Comparison of ENCODE assay signal across 10 cellular contexts in the genomic region with DNA sequence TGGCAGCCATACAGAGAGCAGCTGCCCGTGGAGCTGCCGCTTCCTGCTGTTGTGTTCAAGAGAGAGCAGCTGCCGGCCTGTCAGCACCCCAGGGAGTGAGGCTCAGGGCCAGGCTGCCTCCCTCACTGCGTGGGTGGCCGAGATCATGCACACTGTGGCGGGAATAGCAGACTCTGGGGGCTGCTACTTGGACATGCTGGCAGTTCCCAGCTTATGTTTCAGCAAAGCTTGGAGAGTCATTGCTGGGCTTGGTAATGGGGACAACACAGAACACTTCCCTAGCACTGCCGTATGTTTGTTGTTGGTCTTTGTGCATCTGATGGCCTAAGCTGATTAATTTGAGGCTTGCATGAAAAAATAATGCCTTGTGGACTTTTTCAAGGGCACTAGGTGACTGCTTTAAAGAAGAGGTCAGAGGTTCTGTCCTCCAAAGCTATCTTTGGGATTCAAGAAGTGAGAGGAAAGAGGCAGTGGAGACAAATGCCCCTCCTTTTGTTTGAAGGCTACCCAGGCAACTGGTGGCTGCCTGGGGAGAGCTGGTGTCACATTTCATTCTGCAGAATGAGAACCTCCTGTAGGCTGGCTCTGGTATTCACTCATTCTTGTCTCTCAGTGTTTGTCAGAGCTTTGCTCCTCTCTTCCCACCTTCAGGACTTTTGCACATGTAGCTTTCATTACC. TPM values are rescaled to one million over a fixed set of nuclear protein-coding genes. Genes with fewer than 3 reads are reported as not detected.
DNase-seq lines count a peak whose midpoint lies in the region; FAIRE-seq and TF ChIP-seq lines count a peak whose summit lies in the region.
"Had no signal": no experiment of that assay in that cellular context is flagged by ENCODE, and none has a peak within 500 bp of the region (broad histone marks: within the 10 kb centered on the region; RNA-seq: fewer than 3 reads in every experiment).

No MANE protein-coding gene starts in this region.

- no peaks in the 10 kb centered on the region for H3K9me3 ChIP-seq in SJCRH30 (replicated peaks)

- intact Hi-C loops in posterior vena cava (cut with DNase I) = no loop called here

- H3K4me1 ChIP-seq in SJCRH30 = peaks cover 25% of the 10 kb centered on the region

- DNase-seq in NCI-H82 (lab: John Stamatoyannopoulos, UW) = peak; percentile 78
- no peak for DNase-seq in NCI-H82 treated with DMSO at 0.1 percent for 48 hours (lab: John Stamatoyannopoulos, UW; ENCODE audit: unreplicated experiment)
- DNase-seq in SJCRH30 = peak; percentile 97
- peak; percentile 24 for DNase-seq in fibroblast of villous mesenchyme (ENCODE audit: low read depth)
- peak; percentile 86 for DNase-seq in posterior vena cava (ENCODE audit: low spot score)
- no peak for DNase-seq in NOMO-1 treated with DMSO at 0.1 percent for 48 hours (lab: John Stamatoyannopoulos, UW; ENCODE audit: unreplicated experiment)
- no peak for DNase-seq in RCC 7860 (ENCODE audit: low spot score)
- DNase-seq in GM13976 (ENCODE audit: low spot score) = no peak

- no peaks in the 10 kb centered on the region for H3K36me3 ChIP-seq in SJCRH30

- no peaks in the 10 kb centered on the region for H3K27me3 ChIP-seq in SJCRH30

- FAIRE-seq in RCC 7860 (lab: Jason Lieb, UNC) = no peak
- FAIRE-seq: A204.1 had no signal

- H3K4me3 ChIP-seq in SJCRH30 = peak overlapping the region; percentile 47
- no peak overlapping the region for H3K4me3 ChIP-seq in fibroblast of villous mesenchyme (ENCODE audit: low read depth, low read length)
- H3K4me3 ChIP-seq: skin epidermis had no signal

- in situ Hi-C loops in GM13976 (cut with MboI; ENCODE audit: low sequenced_read_pairs, unreplicated experiment) = no loop called here

- peak overlapping the region; percentile 99 for H3K27ac ChIP-seq in SJCRH30

- TF ChIP-seq CTCF in fibroblast of villous mesenchyme (IDR thresholded peaks at IDR 0.05; ENCODE audit: insufficient read depth, low read depth, low read length) = no peak
- TF ChIP-seq CTCF in GM13976 (IDR thresholded peaks at IDR 0.05; ENCODE audit: borderline replicate concordance, control extremely low read depth, extremely low read depth, insufficient read depth, missing control alignments) = no peak

RNA-seq across cellular contexts. Expression of a gene that starts 18.8 kb away (rescaled TPM):
- 18.3 and 20.3 TPM in 2 replicates for total RNA-seq in SJCRH30 (2014; rRNA removed; shearing (Covaris generic))
- total RNA-seq in fibroblast of villous mesenchyme (not detected in 2 replicates), posterior vena cava (1 to 10 TPM; 2.3 to 3.7 TPM)

Comparison
In these comparisons a context has a peak if more than half of its experiments do, and no peak if none do; other contexts are left out.
1. DNase-seq: peak in NCI-H82 (single experiment), SJCRH30 (2 of 2), fibroblast of villous mesenchyme (single experiment) and posterior vena cava (single experiment); none in NCI-H82 treated with DMSO at 0.1 percent for 48 hours (single experiment), NOMO-1 treated with DMSO at 0.1 percent for 48 hours (single experiment), RCC 7860 (single experiment) and GM13976 (single experiment).